ENCODE assay signal across 11 cellular contexts in the genomic region with DNA sequence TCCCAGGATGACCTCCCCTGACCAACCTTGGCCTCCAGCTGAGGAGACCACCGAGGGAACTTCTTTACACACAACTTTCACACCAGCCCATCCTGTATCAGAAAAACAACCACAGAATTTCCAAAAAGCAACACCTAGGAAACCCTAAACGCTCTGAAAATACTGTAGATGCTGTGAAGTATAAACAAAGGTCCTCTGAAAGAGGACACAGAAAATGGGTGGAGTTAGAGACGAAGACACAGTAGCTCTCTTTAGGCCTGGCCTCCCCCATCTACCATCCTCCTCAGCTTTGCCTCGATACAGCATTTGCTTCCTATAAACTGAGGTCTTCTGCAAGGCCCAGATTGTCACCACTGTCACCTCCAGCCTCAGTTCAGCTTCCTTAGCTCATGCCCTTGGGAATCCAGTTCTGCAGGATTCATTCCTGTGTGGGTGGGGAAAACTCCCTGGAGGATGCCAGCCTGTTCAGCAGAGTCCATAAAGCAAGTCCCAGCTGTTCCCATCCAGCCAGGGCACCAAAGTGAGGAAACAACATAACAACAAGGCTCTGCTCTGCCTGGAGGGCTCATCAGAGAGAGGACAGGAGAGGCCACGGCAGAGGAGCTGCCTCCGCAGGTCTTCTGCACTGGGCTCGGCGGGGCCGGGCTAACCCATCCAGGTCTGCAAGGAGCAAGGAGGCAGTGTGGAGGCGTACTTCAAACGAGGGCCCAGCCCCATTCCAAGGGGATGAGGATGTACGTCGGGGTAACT. TPM values are rescaled to one million over a fixed set of nuclear protein-coding genes. Genes with fewer than 3 reads are reported as not detected.
A peak's percentile ranks its signal among the peaks of the same experiment; 100 is the strongest.
DNase-seq lines count a peak whose midpoint lies in the region; ATAC-seq and TF ChIP-seq lines count a peak whose summit lies in the region.
"Had no signal": no experiment of that assay in that cellular context is flagged by ENCODE, and none has a peak within 500 bp of the region (broad histone marks: within the 10 kb centered on the region; RNA-seq: fewer than 3 reads in every experiment).

No MANE protein-coding gene starts in this region.

- H3K4me3 ChIP-seq in GM23248 (no peak overlapping the region), Peyer's patch (no peak overlapping the region)

- no peak for ATAC-seq in stimulated activated naive B cell treated with anti-CD40 and anti-IgM and Interleukin-4, amounts not matched to agents 10 μg/mL and 1 μg/mL and 100 μg/mL, for 72 hours (replicated peaks)
- no peak for ATAC-seq in GM19452 (IDR thresholded peaks at IDR 0.05; ENCODE audit: unreplicated experiment)
- no peak for ATAC-seq in HG03045 (IDR thresholded peaks at IDR 0.05; ENCODE audit: unreplicated experiment)
- no peak for ATAC-seq in HG03159 (IDR thresholded peaks at IDR 0.05; ENCODE audit: unreplicated experiment)

- H3K4me3 Mint-ChIP-seq in stimulated activated naive B cell treated with anti-CD40 and anti-IgM and Interleukin-4, amounts not matched to agents 10 μg/mL and 1 μg/mL and 100 μg/mL, for 72 hours, result peak overlapping the region; percentile 18 to 24
- H3K4me3 Mint-ChIP-seq: activated CD4-positive, alpha-beta memory T cell treated with anti-CD3 and anti-CD28 coated beads for 36 hours had no signal

- H3K9ac ChIP-seq in GM23248, result no peak overlapping the region
- H3K9ac ChIP-seq: KMS-11 had no signal

- peaks cover 87 to 99% of the 10 kb centered on the region in 2 donors for H3K4me1 Mint-ChIP-seq in stimulated activated naive B cell treated with anti-CD40 and anti-IgM and Interleukin-4, amounts not matched to agents 10 μg/mL and 1 μg/mL and 100 μg/mL, for 72 hours

- H3K4me1 ChIP-seq in GM23248 (ENCODE audit: insufficient read depth) (0 out of 2 replicates have a peak, but pooled peaks cover 3% of the 10 kb centered on the region), Peyer's patch (peaks cover 6 to 62% (median 22%) of the 10 kb centered on the region in 4 donors)

- H3K27me3 ChIP-seq in GM23248 (replicated peaks; ENCODE audit: insufficient read depth), result 0 out of 2 replicates have a peak, but pooled peaks cover 5% of the 10 kb centered on the region
- no peaks in the 10 kb centered on the region for H3K27me3 ChIP-seq in Peyer's patch
- no peaks in the 10 kb centered on the region for H3K27me3 ChIP-seq in layer of hippocampus (ENCODE audit: control insufficient read depth, insufficient read depth, low read length)

- H3K27ac Mint-ChIP-seq in stimulated activated naive B cell treated with anti-CD40 and anti-IgM and Interleukin-4, amounts not matched to agents 10 μg/mL and 1 μg/mL and 100 μg/mL, for 72 hours, result peak overlapping the region; percentile 93
- H3K27ac Mint-ChIP-seq: activated CD4-positive, alpha-beta memory T cell treated with anti-CD3 and anti-CD28 coated beads for 36 hours had no signal

- no peaks in the 10 kb centered on the region for H3K9me3 Mint-ChIP-seq in stimulated activated naive B cell treated with anti-CD40 and anti-IgM and Interleukin-4, amounts not matched to agents 10 μg/mL and 1 μg/mL and 100 μg/mL, for 72 hours
- H3K9me3 Mint-ChIP-seq: activated CD4-positive, alpha-beta memory T cell treated with anti-CD3 and anti-CD28 coated beads for 36 hours had no signal

- H3K36me3 Mint-ChIP-seq in stimulated activated naive B cell treated with anti-CD40 and anti-IgM and Interleukin-4, amounts not matched to agents 10 μg/mL and 1 μg/mL and 100 μg/mL, for 72 hours, result peaks cover 24 to 53% of the 10 kb centered on the region in 2 donors

- no peak for TF ChIP-seq CTCF in Peyer's patch (IDR thresholded peaks at IDR 0.05)

- no peak overlapping the region for H3K27ac ChIP-seq in GM23248
- peak overlapping the region in 3 of 4 donors; percentile 4 to 74 (median 73) for H3K27ac ChIP-seq in Peyer's patch
- peak overlapping the region; percentile 89 for H3K27ac ChIP-seq in layer of hippocampus (ENCODE audit: low read depth, low read length)
- H3K27ac ChIP-seq: KMS-11 had no signal

- no peaks in the 10 kb centered on the region for H4K20me1 ChIP-seq in GM23248 (ENCODE audit: insufficient read depth)

- H3K79me2 ChIP-seq in GM23248 (ENCODE audit: insufficient read depth), result no peaks in the 10 kb centered on the region

- H3F3A ChIP-seq in GM23248 (ENCODE audit: insufficient read depth), result no peaks in the 10 kb centered on the region

- no peak overlapping the region for H3K4me2 ChIP-seq in GM23248 (ENCODE audit: unreplicated experiment)
- H3K4me2 ChIP-seq: KMS-11 had no signal

- WGBS in GM23248 (ENCODE audit: low coverage in 1 of 2, low lambda C conversion rate in 2 of 2, missing lambda C conversion rate in 2 of 2), 2 experiments, result 70 to 72% methylated on average over 13 of the region's 13 CpGs

- peak; percentile 24 for DNase-seq in GM23248
- peak in 1 of 3 donors; percentile 65 for DNase-seq in Peyer's patch
- no peak for DNase-seq in stimulated activated naive B cell treated with anti-CD40 and anti-IgM and Interleukin-4, amounts not matched to agents 10 μg/mL and 1 μg/mL and 100 μg/mL, for 72 hours
- DNase-seq: activated CD4-positive, alpha-beta memory T cell treated with anti-CD3 and anti-CD28 coated beads for 36 hours; anterior cingulate cortex; NCI-H446 treated with DMSO at 0.1 percent for 48 hours had no signal

- no peak overlapping the region for H2AFZ ChIP-seq in GM23248

- TF ChIP-seq POLR2A in Peyer's patch (IDR thresholded peaks at IDR 0.05), result peak in 1 of 2 donors; percentile 23

- in situ Hi-C loops in GM23248 (cut with MboI), result no loop called here

- no peaks in the 10 kb centered on the region for H3K9me3 ChIP-seq in GM23248 (ENCODE audit: low read depth)
- no peaks in the 10 kb centered on the region for H3K9me3 ChIP-seq in Peyer's patch

- H3K9me2 ChIP-seq in GM23248 (ENCODE audit: insufficient read depth), result no peaks in the 10 kb centered on the region

- H3K36me3 ChIP-seq in GM23248 (ENCODE audit: low read depth) (no peaks in the 10 kb centered on the region), Peyer's patch (no peaks in the 10 kb centered on the region)

- no peaks in the 10 kb centered on the region for H3K27me3 Mint-ChIP-seq in stimulated activated naive B cell treated with anti-CD40 and anti-IgM and Interleukin-4, amounts not matched to agents 10 μg/mL and 1 μg/mL and 100 μg/mL, for 72 hours
- H3K27me3 Mint-ChIP-seq: activated CD4-positive, alpha-beta memory T cell treated with anti-CD3 and anti-CD28 coated beads for 36 hours had no signal

RNA-seq across cellular contexts. Expression of gene PIK3C2B, which starts 15.0 kb away (rescaled TPM):
- 0.63 and 0.76 TPM in 2 replicates for total RNA-seq in GM23248 (2014; rRNA removed; shearing (Covaris generic))
- 0.20 and 0.53 TPM in 2 replicates for polyA plus RNA-seq in GM23248 (2016; fragmentation: Nextera tagmentation; extraction: Ambion mirVana)
- total RNA-seq in Peyer's patch, result 100 to 1,000 TPM in 3 of 4 donors, 10 to 100 TPM in 1; 68.5 to 162 (median 134) TPM

RNA-seq across cellular contexts. Expression of gene MDM4, which starts 36.6 kb away (rescaled TPM):
- 12.6 and 17.2 TPM in 2 replicates for total RNA-seq in GM23248 (2014; rRNA removed; shearing (Covaris generic))
- polyA plus RNA-seq in GM23248 (2016; fragmentation: Nextera tagmentation; extraction: Ambion mirVana), result 9.6 and 11.7 TPM in 2 replicates
- 100 to 1,000 TPM in 3 of 4 donors, 10 to 100 TPM in 1; 83.0 to 227 (median 125) TPM for total RNA-seq in Peyer's patch

Comparison
In these comparisons a context has a peak if more than half of its experiments do, and no peak if none do; other contexts are left out.
1. RNA of gene PIK3C2B, which starts 15.0 kb away (total RNA-seq): 68.5 to 162 TPM in Peyer's patch; 0.63 to 0.76 TPM in GM23248; every median in the first group is over 10 times any median in the second.